ENCODE assay signal across 18 cellular contexts in the genomic region with DNA sequence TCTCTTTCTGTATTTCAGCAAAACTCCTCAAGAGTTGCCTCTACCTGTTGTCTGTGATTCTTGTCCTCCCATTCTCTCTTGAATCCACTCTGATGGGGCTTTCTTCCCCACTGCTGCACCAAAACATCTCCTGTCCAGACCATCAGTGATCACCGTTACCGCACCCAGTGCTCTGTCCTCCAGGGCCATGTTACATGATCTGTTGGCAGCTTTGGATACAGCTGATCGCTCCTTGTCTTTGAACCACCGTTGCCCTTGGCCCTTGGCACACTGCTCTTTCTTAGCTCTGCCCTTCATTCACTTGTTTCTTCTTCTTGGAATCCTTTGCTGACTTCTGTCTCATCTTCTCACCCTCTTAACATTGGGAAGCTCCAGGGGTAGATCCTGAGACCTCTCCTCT.
A peak's percentile ranks its signal among the peaks of the same experiment; 100 is the strongest.
DNase-seq lines count a peak whose midpoint lies in the region; ATAC-seq and TF ChIP-seq lines count a peak whose summit lies in the region.
"Had no signal": no experiment of that assay in that cellular context is flagged by ENCODE, and none has a peak within 500 bp of the region (broad histone marks: within the 10 kb centered on the region; RNA-seq: fewer than 3 reads in every experiment).

No MANE protein-coding gene starts in this region.

- no peaks in the 10 kb centered on the region for H3K9me3 Mint-ChIP-seq in activated CD8-positive, alpha-beta memory T cell treated with anti-CD3 and anti-CD28 coated beads, Interleukin-2, amount 10 ng/mL, durations not matched to agents 7 days and 5 days (ENCODE audit: low read depth)
- H3K9me3 Mint-ChIP-seq: CD4-positive, alpha-beta T cell; CD8-positive, alpha-beta T cell had no signal

- H3K14ac ChIP-seq in trophoblast cell (ENCODE audit: low read length), result no peak overlapping the region

- H3K4ac ChIP-seq in trophoblast cell (ENCODE audit: low read depth, low read length), result no peak overlapping the region

- no peaks in the 10 kb centered on the region for H3K79me2 ChIP-seq in trophoblast cell (ENCODE audit: control insufficient read depth, insufficient read depth, low read length, poor library complexity)

- no peaks in the 10 kb centered on the region for H3K36me3 ChIP-seq in trophoblast cell (ENCODE audit: control insufficient read depth in 1 of 2, insufficient read depth in 2 of 2, low read length in 2 of 2)
- peaks cover 0 to 80% (median 23%) of the 10 kb centered on the region in 4 donors for H3K36me3 ChIP-seq in sigmoid colon
- H3K36me3 ChIP-seq: BLaER1 treated with 17β-estradiol and CSF1 and Interleukin-3, amounts not matched to agents 10 nM and 100 nM had no signal

- no peak overlapping the region for H2BK120ac ChIP-seq in trophoblast cell (ENCODE audit: insufficient read depth, low read length, poor library complexity)

- H3K23ac ChIP-seq in trophoblast cell (ENCODE audit: low read length), result peak overlapping the region; percentile 70

- no peaks in the 10 kb centered on the region for H3K36me3 Mint-ChIP-seq in activated CD8-positive, alpha-beta memory T cell treated with anti-CD3 and anti-CD28 coated beads, Interleukin-2, amount 10 ng/mL, durations not matched to agents 7 days and 5 days
- H3K36me3 Mint-ChIP-seq: CD8-positive, alpha-beta T cell had no signal

- DNase-seq in cardiac septum (ENCODE audit: low spot score), result peak; percentile 53
- no peak for DNase-seq in Right ventricle myocardium inferior (ENCODE audit: missing footprints)
- DNase-seq in trophoblast cell, result no peak
- DNase-seq in sigmoid colon, result peak; percentile 24
- no peak for DNase-seq in activated CD8-positive, alpha-beta memory T cell treated with anti-CD3 and anti-CD28 coated beads, Interleukin-2, amount 10 ng/mL, durations not matched to agents 7 days and 5 days
- no peak for DNase-seq in activated CD4-positive, alpha-beta T cell treated with anti-CD3 and anti-CD28 coated beads for 4 hours
- DNase-seq: AML-193; Caco-2; Calu3; CD4-positive, alpha-beta T cell; CD8-positive, alpha-beta T cell; GF-D8 had no signal

- H4K12ac ChIP-seq in trophoblast cell (ENCODE audit: low read depth, low read length), result no peak overlapping the region

- H3K79me1 ChIP-seq in trophoblast cell (ENCODE audit: low read length), result no peaks in the 10 kb centered on the region

- CTCF ChIA-PET in activated CD8-positive, alpha-beta memory T cell treated with anti-CD3 and anti-CD28 coated beads, Interleukin-2, amount 10 ng/mL, durations not matched to agents 7 days and 5 days (lab: Charles Lee), result interaction anchor here (1.0 kb wide), 1 partner anchor 14 kb away, joined by 3 read pairs; no protein-coding TSS in a partner anchor

- no peak overlapping the region for H3K27ac Mint-ChIP-seq in activated CD8-positive, alpha-beta memory T cell treated with anti-CD3 and anti-CD28 coated beads, Interleukin-2, amount 10 ng/mL, durations not matched to agents 7 days and 5 days
- H3K27ac Mint-ChIP-seq: B cell; CD4-positive, alpha-beta T cell; CD8-positive, alpha-beta T cell had no signal

- no peak for ATAC-seq in Right ventricle myocardium inferior
- ATAC-seq in GM18520 (IDR thresholded peaks at IDR 0.05; ENCODE audit: unreplicated experiment), result no peak
- ATAC-seq in activated CD8-positive, alpha-beta memory T cell treated with anti-CD3 and anti-CD28 coated beads, Interleukin-2, amount 10 ng/mL, durations not matched to agents 7 days and 5 days, result no peak
- ATAC-seq: A549; CD8-positive, alpha-beta T cell had no signal

- no peak overlapping the region for H3K4me3 Mint-ChIP-seq in activated CD8-positive, alpha-beta memory T cell treated with anti-CD3 and anti-CD28 coated beads, Interleukin-2, amount 10 ng/mL, durations not matched to agents 7 days and 5 days
- H3K4me3 Mint-ChIP-seq: B cell; CD4-positive, alpha-beta T cell; CD8-positive, alpha-beta T cell had no signal

- TF ChIP-seq EP300 in sigmoid colon (IDR thresholded peaks at IDR 0.05), result no peak

- H2AFZ ChIP-seq in trophoblast cell (ENCODE audit: insufficient read depth, low read length, poor library complexity), result no peak overlapping the region

- no peak overlapping the region for H2AK5ac ChIP-seq in trophoblast cell (ENCODE audit: low read length)

- H3K9me3 ChIP-seq in trophoblast cell (ENCODE audit: insufficient read depth, low read depth, low read length) (no peaks in the 10 kb centered on the region), sigmoid colon (no peaks in the 10 kb centered on the region)
- H3K9me3 ChIP-seq: A549; BLaER1 treated with 17β-estradiol and CSF1 and Interleukin-3, amounts not matched to agents 10 nM and 100 nM; Caco-2 had no signal

- TF ChIP-seq CTCF in sigmoid colon (IDR thresholded peaks at IDR 0.05), result no peak

- peaks cover 19% of the 10 kb centered on the region for H3K27me3 Mint-ChIP-seq in activated CD8-positive, alpha-beta memory T cell treated with anti-CD3 and anti-CD28 coated beads, Interleukin-2, amount 10 ng/mL, durations not matched to agents 7 days and 5 days
- H3K27me3 Mint-ChIP-seq: CD4-positive, alpha-beta T cell had no signal

- no peak overlapping the region for H4K91ac ChIP-seq in trophoblast cell (ENCODE audit: low read depth, low read length)

- no peak overlapping the region for H4K8ac ChIP-seq in trophoblast cell (ENCODE audit: low read depth, low read length)

- WGBS in trophoblast cell (ENCODE audit: extremely low coverage, insufficient coverage, insufficient read length), result no CpG with 5 or more reads among the region's 4 CpGs
- WGBS in sigmoid colon, 2 donors, result 95% methylated on average over 4 of the region's 4 CpGs

- H3K4me1 Mint-ChIP-seq in activated CD8-positive, alpha-beta memory T cell treated with anti-CD3 and anti-CD28 coated beads, Interleukin-2, amount 10 ng/mL, durations not matched to agents 7 days and 5 days, result no peaks in the 10 kb centered on the region
- H3K4me1 Mint-ChIP-seq: B cell had no signal

- no peak overlapping the region for H2BK5ac ChIP-seq in trophoblast cell (ENCODE audit: low read depth, low read length, poor library complexity)

- no peak overlapping the region for H2BK12ac ChIP-seq in trophoblast cell (ENCODE audit: low read length)

- H3K9ac ChIP-seq in trophoblast cell (ENCODE audit: low read length), result no peak overlapping the region
- H3K9ac ChIP-seq: BLaER1 treated with 17β-estradiol and CSF1 and Interleukin-3, amounts not matched to agents 10 nM and 100 nM had no signal

- H3K4me3 ChIP-seq in trophoblast cell (ENCODE audit: low read depth, low read length) (no peak overlapping the region), sigmoid colon (no peak overlapping the region)
- H3K4me3 ChIP-seq: A549; BLaER1 treated with 17β-estradiol and CSF1 and Interleukin-3, amounts not matched to agents 10 nM and 100 nM had no signal

- H3K4me1 ChIP-seq in trophoblast cell (ENCODE audit: control insufficient read depth in 1 of 2, insufficient read depth in 2 of 2, low read length in 2 of 2), result no peaks in the 10 kb centered on the region
- H3K4me1 ChIP-seq in sigmoid colon, result peaks cover 0 to 4% (median 0%) of the 10 kb centered on the region in 4 donors
- H3K4me1 ChIP-seq: A549; BLaER1 treated with 17β-estradiol and CSF1 and Interleukin-3, amounts not matched to agents 10 nM and 100 nM; Caco-2 had no signal

- intact Hi-C loops in cardiac septum (cut with DNase I) (no loop called here), Right ventricle myocardium inferior (cut with DNase I) (no loop called here), sigmoid colon (cut with DNase I) (no loop called here)

- no peak overlapping the region for H3K4me2 ChIP-seq in trophoblast cell (ENCODE audit: low read length)
- H3K4me2 ChIP-seq: A549; BLaER1 treated with 17β-estradiol and CSF1 and Interleukin-3, amounts not matched to agents 10 nM and 100 nM had no signal

- no peak overlapping the region for H3K18ac ChIP-seq in trophoblast cell (ENCODE audit: low read length)

- TF ChIP-seq POLR2A in sigmoid colon (IDR thresholded peaks at IDR 0.05), result no peak

- H3K27me3 ChIP-seq in trophoblast cell (ENCODE audit: insufficient read depth, low read length) (no peaks in the 10 kb centered on the region), sigmoid colon (no peaks in the 10 kb centered on the region)
- H3K27me3 ChIP-seq: BLaER1 treated with 17β-estradiol and CSF1 and Interleukin-3, amounts not matched to agents 10 nM and 100 nM had no signal

- H3K27ac ChIP-seq in trophoblast cell (ENCODE audit: low read depth, low read length), result no peak overlapping the region
- no peak overlapping the region for H3K27ac ChIP-seq in sigmoid colon
- H3K27ac ChIP-seq: 22Rv1; A549; BLaER1 treated with 17β-estradiol and CSF1 and Interleukin-3, amounts not matched to agents 10 nM and 100 nM; C4-2B had no signal

Comparison
In these comparisons a context has a peak if more than half of its experiments do, and no peak if none do; other contexts are left out.
1. DNase-seq: peak in cardiac septum (single experiment) and sigmoid colon (single experiment); none in Right ventricle myocardium inferior (single experiment), trophoblast cell (0 of 2), activated CD8-positive, alpha-beta memory T cell treated with anti-CD3 and anti-CD28 coated beads, Interleukin-2, amount 10 ng/mL, durations not matched to agents 7 days and 5 days (single experiment) and activated CD4-positive, alpha-beta T cell treated with anti-CD3 and anti-CD28 coated beads for 4 hours (0 of 2).